13 cellular contexts compared by ENCODE assay signal in the genomic region with DNA sequence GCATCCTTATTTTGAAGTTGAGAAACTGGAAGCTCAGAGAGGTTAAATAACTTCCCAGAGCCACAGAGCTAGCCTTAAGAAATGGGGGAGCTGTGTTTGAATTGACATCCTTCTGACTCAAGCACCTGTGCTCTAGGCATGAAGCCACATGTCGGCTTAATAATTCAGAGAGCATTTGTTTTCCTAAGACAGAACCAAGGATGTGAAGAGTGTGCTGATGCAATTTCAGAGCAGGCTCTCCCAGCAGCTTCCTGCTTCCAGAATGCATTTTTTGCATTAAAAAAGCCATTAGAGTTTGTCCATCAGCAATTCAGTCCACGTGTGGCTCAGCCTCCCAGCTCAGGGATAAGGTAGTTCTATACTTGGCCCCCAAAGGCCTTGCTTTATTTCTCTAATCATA. TPM values are rescaled to one million over a fixed set of nuclear protein-coding genes. Genes with fewer than 3 reads are reported as not detected.
A peak's percentile ranks its signal among the peaks of the same experiment; 100 is the strongest.
DNase-seq lines count a peak whose midpoint lies in the region; ATAC-seq and TF ChIP-seq lines count a peak whose summit lies in the region.
"Had no signal": no experiment of that assay in that cellular context is flagged by ENCODE, and none has a peak within 500 bp of the region (broad histone marks: within the 10 kb centered on the region; RNA-seq: fewer than 3 reads in every experiment).

No MANE protein-coding gene starts in this region.

- H3K4me3 ChIP-seq in CD4-positive, CD25-positive, alpha-beta regulatory T cell (ENCODE audit: low read depth, low read length) = no peak overlapping the region
- H3K4me3 ChIP-seq in astrocyte of the spinal cord (ENCODE audit: low read depth, low read length) = no peak overlapping the region
- H3K4me3 ChIP-seq: stomach had no signal

- in situ Hi-C loops in astrocyte of the spinal cord (cut with HindIII; ENCODE audit: low sequenced_read_pairs) = no loop called here

- H3K27ac Mint-ChIP-seq in CD4-positive, CD25-positive, alpha-beta regulatory T cell = peak overlapping the region in 2 of 3 donors; percentile 48 to 80
- H3K27ac Mint-ChIP-seq: T-helper 2 cell treated with Interferon-gamma antibody and Interleukin-4, amounts not matched to agents 5 μg/mL and 100 μg/mL, for 36 hours had no signal

- H3K27me3 Mint-ChIP-seq in CD4-positive, CD25-positive, alpha-beta regulatory T cell = no peaks in the 10 kb centered on the region
- H3K27me3 Mint-ChIP-seq: memory B cell had no signal

- peaks cover 33 to 80% (median 72%) of the 10 kb centered on the region in 4 donors for H3K4me1 Mint-ChIP-seq in CD4-positive, CD25-positive, alpha-beta regulatory T cell

- no peak overlapping the region for H3K4me3 Mint-ChIP-seq in CD4-positive, CD25-positive, alpha-beta regulatory T cell
- H3K4me3 Mint-ChIP-seq: memory B cell; T-helper 2 cell treated with Interferon-gamma antibody and Interleukin-4, amounts not matched to agents 5 μg/mL and 100 μg/mL, for 36 hours had no signal

- H3K9me3 ChIP-seq in CD4-positive, CD25-positive, alpha-beta regulatory T cell (ENCODE audit: control insufficient read depth in 2 of 2, low read length in 2 of 2) = no peaks in the 10 kb centered on the region
- H3K9me3 ChIP-seq: stomach had no signal

- peaks cover 3% of the 10 kb centered on the region for H3K36me3 Mint-ChIP-seq in CD4-positive, CD25-positive, alpha-beta regulatory T cell

- no peak for ATAC-seq in CD4-positive, CD25-positive, alpha-beta regulatory T cell (ENCODE audit: low read depth in 2 of 2)

- peaks cover 2% of the 10 kb centered on the region for H3K36me3 ChIP-seq in CD4-positive, CD25-positive, alpha-beta regulatory T cell (ENCODE audit: control insufficient read depth, insufficient read depth, low read length)
- H3K36me3 ChIP-seq: stomach had no signal

- H3K27ac ChIP-seq in CD4-positive, CD25-positive, alpha-beta regulatory T cell (ENCODE audit: insufficient read depth, low read length, poor library complexity, severe bottlenecking) = no peak overlapping the region
- H3K27ac ChIP-seq: HL-60, stomach had no signal

- DNase-seq in CD4-positive, CD25-positive, alpha-beta regulatory T cell = no peak
- DNase-seq in HCEC 1CT = peak; percentile 45
- DNase-seq in astrocyte of the spinal cord (ENCODE audit: low read depth, low spot score) = peak; percentile 43
- peak; percentile 45 for DNase-seq in kidney glomerular epithelial cell (lab: John Stamatoyannopoulos, UW)
- DNase-seq in effector CD8-positive, alpha-beta T cell (lab: John Stamatoyannopoulos, UW) = no peak
- DNase-seq in HT-29 (ENCODE audit: low spot score) = no peak
- no peak for DNase-seq in NOMO-1 treated with dmso at 0.1 percent for 144 hours (lab: John Stamatoyannopoulos, UW; ENCODE audit: unreplicated experiment)
- no peak for DNase-seq in epidermal melanocyte (ENCODE audit: insufficient read length, low spot score)
- DNase-seq: hypothalamus, stomach had no signal

- H3K4me1 ChIP-seq in CD4-positive, CD25-positive, alpha-beta regulatory T cell (ENCODE audit: control insufficient read depth, insufficient read depth, low read length, poor library complexity, severe bottlenecking) = peaks cover 27% of the 10 kb centered on the region

- no peaks in the 10 kb centered on the region for H3K9me3 Mint-ChIP-seq in CD4-positive, CD25-positive, alpha-beta regulatory T cell
- H3K9me3 Mint-ChIP-seq: memory B cell; T-helper 2 cell treated with Interferon-gamma antibody and Interleukin-4, amounts not matched to agents 5 μg/mL and 100 μg/mL, for 36 hours had no signal

- no peaks in the 10 kb centered on the region for H3K27me3 ChIP-seq in CD4-positive, CD25-positive, alpha-beta regulatory T cell (ENCODE audit: control insufficient read depth, insufficient read depth, low read length)
- H3K27me3 ChIP-seq: stomach had no signal

- TF ChIP-seq CTCF in astrocyte of the spinal cord (IDR thresholded peaks at IDR 0.05; ENCODE audit: low read depth, low read length) = no peak

RNA-seq across cellular contexts. Expression of a gene that starts 37.7 kb away (rescaled TPM):
- total RNA-seq in CD4-positive, CD25-positive, alpha-beta regulatory T cell = 222 TPM
- 10 to 100 TPM; 28.3 to 47.7 (median 34.9) TPM for polyA plus RNA-seq in CD4-positive, CD25-positive, alpha-beta regulatory T cell
- not detected in 2 replicates for total RNA-seq in HT-29 (2014; rRNA removed; shearing (Covaris generic))

Comparison
In these comparisons a context has a peak if more than half of its experiments do, and no peak if none do; other contexts are left out.
1. DNase-seq: peak in HCEC 1CT (single experiment), astrocyte of the spinal cord (single experiment) and kidney glomerular epithelial cell (single experiment); none in CD4-positive, CD25-positive, alpha-beta regulatory T cell (0 of 3), effector CD8-positive, alpha-beta T cell (single experiment), HT-29 (single experiment), NOMO-1 treated with dmso at 0.1 percent for 144 hours (single experiment) and epidermal melanocyte (single experiment).
2. RNA of a gene that starts 37.7 kb away (total RNA-seq): 222 TPM in CD4-positive, CD25-positive, alpha-beta regulatory T cell (single experiment); not detected in HT-29; every median in the first group is over 100 times any median in the second.